1 cellular context compared by ENCODE assay signal in the genomic region with DNA sequence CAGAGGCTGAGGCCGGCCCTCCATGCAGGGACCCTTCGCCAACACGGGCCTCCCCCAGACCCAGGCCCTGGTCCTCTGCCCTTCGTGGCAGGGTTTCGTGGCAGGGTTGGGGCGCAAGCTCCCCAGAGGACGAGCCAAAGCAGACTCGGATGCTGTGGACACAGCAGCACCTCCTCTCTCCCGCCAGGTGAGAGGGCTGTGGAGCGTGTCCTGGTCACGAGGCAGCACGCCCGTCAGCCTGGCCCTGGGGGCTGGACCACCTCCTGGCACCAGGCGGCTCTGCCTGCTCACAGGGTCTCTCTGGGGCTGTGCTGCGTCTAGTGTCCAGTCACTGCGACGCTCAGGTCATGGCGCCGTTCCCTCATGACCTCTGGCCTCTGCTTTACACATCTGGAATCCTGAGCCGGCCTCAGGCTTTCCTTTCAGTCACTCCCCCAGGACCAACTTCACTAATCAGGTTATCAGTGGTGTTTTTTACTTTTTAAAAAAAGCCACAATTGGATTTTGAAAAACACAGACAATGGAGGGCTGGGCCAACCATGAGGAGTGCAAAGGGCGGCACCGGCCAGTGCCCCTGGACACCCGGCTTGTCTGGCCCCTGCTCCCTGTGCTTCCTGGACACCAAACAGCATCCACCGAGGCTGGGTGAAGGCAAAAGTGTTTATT.
A peak's percentile ranks its signal among the peaks of the same experiment; 100 is the strongest.
TF ChIP-seq lines count a peak whose summit lies in the region.

No MANE protein-coding gene starts in this region.

TF ChIP-seq in HCT116, 20 proteins besides CTCF, POLR2A, EP300 and RAD21:
- peak; percentile 29; the same call in 1 of the 2 replicates for TF ChIP-seq POLR2AphosphoS5 (IDR thresholded peaks at IDR 0.05; ENCODE audit: low read depth, low read length)
- TF ChIP-seq, protein P1, sequence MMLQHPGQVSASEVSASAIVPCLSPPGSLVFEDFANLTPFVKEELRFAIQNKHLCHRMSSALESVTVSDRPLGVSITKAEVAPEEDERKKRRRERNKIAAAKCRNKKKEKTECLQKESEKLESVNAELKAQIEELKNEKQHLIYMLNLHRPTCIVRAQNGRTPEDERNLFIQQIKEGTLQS (IDR thresholded peaks at IDR 0.05): no peak
